In the genomic region with DNA sequence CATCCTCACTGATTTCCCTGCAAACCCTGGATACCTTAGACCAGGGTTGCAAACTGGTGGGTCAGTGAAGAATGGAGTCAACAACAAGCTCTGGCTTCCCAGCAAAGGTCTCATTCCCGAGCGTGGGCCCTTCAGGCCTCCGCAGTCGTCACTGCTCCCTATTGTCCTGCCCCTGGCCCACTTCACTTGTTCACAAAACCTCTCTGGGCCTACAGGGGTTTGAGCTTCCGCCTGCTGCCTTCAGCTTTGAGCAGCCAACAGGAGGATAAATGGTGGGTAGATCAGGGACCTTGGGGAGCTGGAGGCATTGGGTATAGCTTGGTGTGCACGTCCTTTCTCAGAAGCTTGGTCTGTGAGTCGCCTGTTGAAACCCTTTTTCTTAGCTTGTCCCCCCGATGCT, we compare ENCODE assay signal across 17 cellular contexts.
DNase-seq lines count a peak whose midpoint lies in the region; ATAC-seq and TF ChIP-seq lines count a peak whose summit lies in the region.
"Had no signal": no experiment of that assay in that cellular context is flagged by ENCODE, and none has a peak within 500 bp of the region (broad histone marks: within the 10 kb centered on the region; RNA-seq: fewer than 3 reads in every experiment).

No MANE protein-coding gene starts in this region.

- no peak for TF ChIP-seq CTCF in left ventricle myocardium inferior (IDR thresholded peaks at IDR 0.05; ENCODE audit: borderline replicate concordance)

- no peaks in the 10 kb centered on the region for H3K9me3 ChIP-seq in left ventricle myocardium inferior (replicated peaks)
- H3K9me3 ChIP-seq: BLaER1, Caco-2 had no signal

- peaks cover 19% of the 10 kb centered on the region for H3K36me3 ChIP-seq in left ventricle myocardium inferior

- H3K27ac ChIP-seq in left ventricle myocardium inferior (replicated peaks) = no peak overlapping the region
- H3K27ac ChIP-seq in substantia nigra (ENCODE audit: low read depth, low read length, poor library complexity, severe bottlenecking) = peak overlapping the region; percentile 49
- H3K27ac ChIP-seq: 22Rv1, BLaER1, C4-2B had no signal

- DNase-seq in cardiac septum (ENCODE audit: low spot score) = peak; percentile 35
- no peak for DNase-seq in left ventricle myocardium inferior
- DNase-seq in mesenteric fat pad (ENCODE audit: low spot score) = peak; percentile 59
- no peak for DNase-seq in substantia nigra (lab: John Stamatoyannopoulos, UW)
- no peak for DNase-seq in stimulated activated effector memory CD8-positive, alpha-beta T cell treated with anti-CD3 and anti-CD28 coated beads, Interleukin-12 subunit alpha, Interleukin-12 subunit beta, amount 100 ng/mL, for 72 hours (ENCODE audit: low spot score in 2 of 2)
- no peak for DNase-seq in dedifferentiated amniotic fluid mesenchymal stem cell (ENCODE audit: extremely low spot score)
- DNase-seq: CD4-positive, CD25-positive, alpha-beta regulatory T cell; CD8-positive, alpha-beta T cell; DMS153 had no signal

- no peak overlapping the region for H3K4me3 ChIP-seq in left ventricle myocardium inferior
- H3K4me3 ChIP-seq: BLaER1, GM23338 had no signal

- H3K9me3 Mint-ChIP-seq in stimulated activated effector memory CD8-positive, alpha-beta T cell treated with anti-CD3 and anti-CD28 coated beads, Interleukin-12 subunit alpha, Interleukin-12 subunit beta, amount 100 ng/mL, for 72 hours = no peaks in the 10 kb centered on the region
- H3K9me3 Mint-ChIP-seq: GM23338 had no signal

- no peak overlapping the region for H3K27ac Mint-ChIP-seq in stimulated activated effector memory CD8-positive, alpha-beta T cell treated with anti-CD3 and anti-CD28 coated beads, Interleukin-12 subunit alpha, Interleukin-12 subunit beta, amount 100 ng/mL, for 72 hours
- H3K27ac Mint-ChIP-seq: B cell; CD4-positive, CD25-positive, alpha-beta regulatory T cell; CD8-positive, alpha-beta T cell; GM23338; H9 had no signal

- H3K27me3 ChIP-seq in left ventricle myocardium inferior (ENCODE audit: low read depth) = no peaks in the 10 kb centered on the region
- H3K27me3 ChIP-seq: BLaER1 had no signal

- intact Hi-C loops in cardiac septum (cut with DNase I) (no loop called here), left ventricle myocardium inferior (cut with micrococcal nuclease) (no loop called here)

- H3K4me3 Mint-ChIP-seq in stimulated activated effector memory CD8-positive, alpha-beta T cell treated with anti-CD3 and anti-CD28 coated beads, Interleukin-12 subunit alpha, Interleukin-12 subunit beta, amount 100 ng/mL, for 72 hours = no peak overlapping the region
- H3K4me3 Mint-ChIP-seq: B cell; CD4-positive, CD25-positive, alpha-beta regulatory T cell; CD8-positive, alpha-beta T cell had no signal

- H3K4me1 ChIP-seq in left ventricle myocardium inferior = peaks cover 10% of the 10 kb centered on the region
- H3K4me1 ChIP-seq: Caco-2 had no signal

- peaks cover 6% of the 10 kb centered on the region for H3K36me3 Mint-ChIP-seq in stimulated activated effector memory CD8-positive, alpha-beta T cell treated with anti-CD3 and anti-CD28 coated beads, Interleukin-12 subunit alpha, Interleukin-12 subunit beta, amount 100 ng/mL, for 72 hours

- ATAC-seq in GM18907 (IDR thresholded peaks at IDR 0.05; ENCODE audit: unreplicated experiment) = no peak
- no peak for ATAC-seq in stimulated activated effector memory CD8-positive, alpha-beta T cell treated with anti-CD3 and anti-CD28 coated beads, Interleukin-12 subunit alpha, Interleukin-12 subunit beta, amount 100 ng/mL, for 72 hours
- ATAC-seq: CD8-positive, alpha-beta T cell had no signal

- H3K4me1 Mint-ChIP-seq in stimulated activated effector memory CD8-positive, alpha-beta T cell treated with anti-CD3 and anti-CD28 coated beads, Interleukin-12 subunit alpha, Interleukin-12 subunit beta, amount 100 ng/mL, for 72 hours = no peaks in the 10 kb centered on the region
- H3K4me1 Mint-ChIP-seq: B cell had no signal

Comparison
In these comparisons a context has a peak if more than half of its experiments do, and no peak if none do; other contexts are left out.
1. DNase-seq: peak in cardiac septum (single experiment) and mesenteric fat pad (single experiment); none in left ventricle myocardium inferior (single experiment), substantia nigra (0 of 49), stimulated activated effector memory CD8-positive, alpha-beta T cell treated with anti-CD3 and anti-CD28 coated beads, Interleukin-12 subunit alpha, Interleukin-12 subunit beta, amount 100 ng/mL, for 72 hours (0 of 2) and dedifferentiated amniotic fluid mesenchymal stem cell (single experiment).